19 cellular contexts compared by ENCODE assay signal in genomic region chr19:8310342-8311055, GRCh38. TPM values are rescaled to one million over a fixed set of nuclear protein-coding genes. Genes with fewer than 3 reads are reported as not detected.
DNase-seq lines count a peak whose midpoint lies in the region; ATAC-seq, FAIRE-seq and TF ChIP-seq lines count a peak whose summit lies in the region.
"Had no signal": no experiment of that assay in that cellular context is flagged by ENCODE, and none has a peak within 500 bp of the region (broad histone marks: within the 10 kb centered on the region; RNA-seq: fewer than 3 reads in every experiment).

No MANE protein-coding gene starts in this region.

- H3K36me3 ChIP-seq in right lobe of liver (peaks cover 0 to 26% (median 10%) of the 10 kb centered on the region in 4 donors), HepG2 (replicated peaks in 1 of 2; ENCODE audit: control insufficient read depth in 1 of 2, insufficient read depth in 2 of 2, low read length in 2 of 2) (peaks cover 11 to 26% of the 10 kb centered on the region in 2 experiments; a peak in 4 of 5 replicates), left lung (peaks cover 0 to 62% of the 10 kb centered on the region in 2 donors)
- peaks cover 20% of the 10 kb centered on the region for H3K36me3 ChIP-seq in CD8-positive, alpha-beta T cell (ENCODE audit: insufficient read depth, low read length)

- H3K27ac ChIP-seq in right lobe of liver (no peak overlapping the region), HepG2 (ENCODE audit: extremely low read length, insufficient read depth, low read length) (no peak overlapping the region), left lung (peak overlapping the region in 1 of 2 donors; percentile 45)
- H3K27ac ChIP-seq in CD8-positive, alpha-beta T cell (ENCODE audit: low read depth, low read length): no peak overlapping the region

- peaks cover 40% of the 10 kb centered on the region for H3K36me3 Mint-ChIP-seq in CD8-positive, alpha-beta T cell

- H3K4me3 ChIP-seq in right lobe of liver (no peak overlapping the region), HepG2 (replicated peaks in 1 of 3; ENCODE audit: insufficient read depth in 1 of 3, low read depth in 2 of 3, low read length in 3 of 3) (no peak overlapping the region), left lung (no peak overlapping the region)
- H3K4me3 ChIP-seq in CD8-positive, alpha-beta T cell (ENCODE audit: low read depth, low read length): no peak overlapping the region
- H3K4me3 ChIP-seq: MG63, skin epidermis had no signal

- H3K9ac ChIP-seq in HepG2 (ENCODE audit: insufficient read depth, low read depth, low read length): no peak overlapping the region

- POLR2A ChIA-PET in HepG2 (lab: Yijun Ruan, JAX): interaction anchor here (1.5 kb wide), 1 partner anchor 10 kb away, joined by 8 read pairs; the partner anchor contains the start of genes NDUFA7 and RPS28
- POLR2A ChIA-PET in CD8-positive, alpha-beta T cell (lab: Charles Lee): interaction anchor here (1.4 kb wide), 1 partner anchor 10 kb away, joined by 3 read pairs; no protein-coding TSS in a partner anchor

- DNase-seq in right lobe of liver: peak in 2 of 3 donors; percentile 15 to 33
- DNase-seq in HepG2 (ENCODE audit: low spot score): no peak
- peak; percentile 18 to 24 for DNase-seq in left lung
- no peak for DNase-seq in GM19238 (ENCODE audit: insufficient read length, low spot score)
- no peak for DNase-seq in CD8-positive, alpha-beta T cell
- DNase-seq: central memory CD4-positive, alpha-beta T cell; foreskin melanocyte; MG63; NCI-H2081; NCI-H526 treated with DMSO at 0.1 percent for 48 hours; stimulated activated naive CD8-positive, alpha-beta T cell treated with anti-CD3 and anti-CD28 coated beads, Interleukin-15, amount 100 ng/mL, for 72 hours had no signal

- no peak for TF ChIP-seq EP300 in HepG2 (IDR thresholded peaks at IDR 0.05; ENCODE audit: low read depth in 2 of 2, low read length in 2 of 2)
- TF ChIP-seq EP300 in HepG2 (CRISPR knock-in tag; IDR thresholded peaks at IDR 0.05; ENCODE audit: borderline replicate concordance): no peak

- no peak overlapping the region for H3K4me3 Mint-ChIP-seq in CD8-positive, alpha-beta T cell
- H3K4me3 Mint-ChIP-seq: activated naive CD8-positive, alpha-beta T cell treated with anti-CD3 and anti-CD28 coated beads, Interleukin-2, amount 50 U/mL, for 24 hours; memory B cell; stimulated activated naive CD8-positive, alpha-beta T cell treated with anti-CD3 and anti-CD28 coated beads, Interleukin-15, amount 100 ng/mL, for 72 hours had no signal

- in situ Hi-C loops in HepG2 (cut with HindIII; ENCODE audit: extremely low pct_ligation_motif_present, low pct_unique_long_range_greater_than_20kb): no loop called here

- no peaks in the 10 kb centered on the region for H3K9me3 Mint-ChIP-seq in CD8-positive, alpha-beta T cell
- H3K9me3 Mint-ChIP-seq: activated naive CD8-positive, alpha-beta T cell treated with anti-CD3 and anti-CD28 coated beads, Interleukin-2, amount 50 U/mL, for 24 hours; memory B cell; stimulated activated naive CD8-positive, alpha-beta T cell treated with anti-CD3 and anti-CD28 coated beads, Interleukin-15, amount 100 ng/mL, for 72 hours had no signal

- CTCF ChIA-PET in HepG2 (lab: Yijun Ruan, JAX; ENCODE audit: low intra/inter-chr PET ratio, low total read pairs): no interaction called here
- CTCF ChIA-PET in CD8-positive, alpha-beta T cell (lab: Charles Lee): interaction anchor here (2.4 kb wide), 1 partner anchor 42 kb away, joined by 11 read pairs; no protein-coding TSS in a partner anchor

- TF ChIP-seq CTCF in right lobe of liver (IDR thresholded peaks at IDR 0.05) (no peak), HepG2 (CRISPR knock-in tag; IDR thresholded peaks at IDR 0.05) (no peak), left lung (IDR thresholded peaks at IDR 0.05) (no peak)
- TF ChIP-seq CTCF in CD8-positive, alpha-beta T cell (IDR thresholded peaks at IDR 0.05): no peak

- intact Hi-C loops in right lobe of liver (cut with DNase I) (no loop called here), HepG2 (cut with micrococcal nuclease; ENCODE audit: unreplicated experiment) (no loop called here), left lung (cut with DNase I) (no loop called here)
- intact Hi-C loops in CD8-positive, alpha-beta T cell (cut with DNase I, micrococcal nuclease): no loop called here

- H3K27me3 ChIP-seq in right lobe of liver (no peaks in the 10 kb centered on the region), HepG2 (ENCODE audit: control insufficient read depth in 1 of 2, insufficient read depth in 2 of 2, low read length in 2 of 2) (no peaks in the 10 kb centered on the region), left lung (peaks cover 0 to 5% of the 10 kb centered on the region in 2 donors)
- no peaks in the 10 kb centered on the region for H3K27me3 ChIP-seq in CD8-positive, alpha-beta T cell (ENCODE audit: insufficient read depth, low read length)
- H3K27me3 ChIP-seq: MG63 had no signal

- no peaks in the 10 kb centered on the region for H4K20me1 ChIP-seq in HepG2 (ENCODE audit: insufficient read depth, low read length)

- no peak overlapping the region for H3K27ac Mint-ChIP-seq in CD8-positive, alpha-beta T cell
- H3K27ac Mint-ChIP-seq: activated naive CD8-positive, alpha-beta T cell treated with anti-CD3 and anti-CD28 coated beads, Interleukin-2, amount 50 U/mL, for 24 hours; memory B cell had no signal

- TF ChIP-seq RAD21 in HepG2 (CRISPR knock-in tag; IDR thresholded peaks at IDR 0.05): no peak

- FAIRE-seq in HepG2 (lab: Jason Lieb, UNC): no peak
- FAIRE-seq: endometrium, GM18507 had no signal

- H3K27me3 Mint-ChIP-seq in CD8-positive, alpha-beta T cell (ENCODE audit: low read depth): no peaks in the 10 kb centered on the region
- H3K27me3 Mint-ChIP-seq: activated naive CD8-positive, alpha-beta T cell treated with anti-CD3 and anti-CD28 coated beads, Interleukin-2, amount 50 U/mL, for 24 hours; memory B cell; stimulated activated naive CD8-positive, alpha-beta T cell treated with anti-CD3 and anti-CD28 coated beads, Interleukin-15, amount 100 ng/mL, for 72 hours had no signal

- no peak overlapping the region for H3K4me2 ChIP-seq in HepG2 (ENCODE audit: low read depth, low read length)

- H3K4me1 Mint-ChIP-seq in CD8-positive, alpha-beta T cell (ENCODE audit: low read depth): peaks cover 31% of the 10 kb centered on the region

- H3K9me3 ChIP-seq in right lobe of liver: no peaks in the 10 kb centered on the region
- no peaks in the 10 kb centered on the region for H3K9me3 ChIP-seq in HepG2 (ENCODE audit: low read length)
- H3K9me3 ChIP-seq in left lung: no peaks in the 10 kb centered on the region
- no peaks in the 10 kb centered on the region for H3K9me3 ChIP-seq in CD8-positive, alpha-beta T cell (ENCODE audit: low read length)
- H3K9me3 ChIP-seq: MG63 had no signal

- H3K79me2 ChIP-seq in HepG2 (ENCODE audit: insufficient read depth, low read length): peaks cover 17% of the 10 kb centered on the region

- H3K4me1 ChIP-seq in right lobe of liver (peaks cover 0 to 30% (median 12%) of the 10 kb centered on the region in 4 donors), HepG2 (ENCODE audit: insufficient read depth, low read length) (peaks cover 34% of the 10 kb centered on the region), left lung (peaks cover 13 to 61% of the 10 kb centered on the region in 2 donors)
- peaks cover 29% of the 10 kb centered on the region for H3K4me1 ChIP-seq in CD8-positive, alpha-beta T cell (ENCODE audit: insufficient read depth, low read length)

- H2AFZ ChIP-seq in HepG2 (ENCODE audit: low read length): no peak overlapping the region

- BruUV-seq in HepG2 (replicated peaks; lab: Mats Ljungman, UMichigan): no TSS peak

- WGBS in right lobe of liver (ENCODE audit: insufficient coverage, low coverage, low lambda C conversion rate, missing lambda C conversion rate): 86% methylated on average over 4 of the region's 17 CpGs
- WGBS in HepG2 (ENCODE audit: low lambda C conversion rate): over 99% methylated on average over 17 of the region's 17 CpGs

- TF ChIP-seq POLR2A in right lobe of liver (IDR thresholded peaks at IDR 0.05) (no peak), HepG2 (IDR thresholded peaks at IDR 0.05; ENCODE audit: insufficient read depth in 1 of 2, low read depth in 2 of 2, low read length in 2 of 2) (no peak)

- ATAC-seq in right lobe of liver: no peak
- ATAC-seq in HepG2: no peak
- no peak for ATAC-seq in left lung
- no peak for ATAC-seq in CD8-positive, alpha-beta T cell
- no peak for ATAC-seq in GM18909 (IDR thresholded peaks at IDR 0.05; ENCODE audit: poor library complexity, unreplicated experiment)
- ATAC-seq: activated naive CD8-positive, alpha-beta T cell treated with anti-CD3 and anti-CD28 coated beads, Interleukin-2, amount 50 U/mL, for 24 hours; Panc1; stimulated activated naive CD8-positive, alpha-beta T cell treated with anti-CD3 and anti-CD28 coated beads, Interleukin-15, amount 100 ng/mL, for 72 hours had no signal

RNA-seq across cellular contexts. Expression of gene CD320, which starts 2.3 kb away (rescaled TPM):
- total RNA-seq in right lobe of liver (10 to 100 TPM in 5 of 6 experiments, 1 to 10 TPM in 1; 8.8 to 43.2 (median 11.5) TPM), HepG2 (2016; rRNA removed; fragmentation: Illumina TruSeq; extraction: Trizol) (44.4 and 99.9 TPM in 2 replicates), left lung (10 to 100 TPM; 44.1 to 58.3 TPM)
- 33.7 and 41.4 TPM in 2 replicates for total RNA-seq in HepG2 (2016; cell fraction: cytosol; rRNA removed; fragmentation: Illumina TruSeq; extraction: Trizol; ENCODE audit: low read depth)
- 38.7 and 105 TPM in 2 replicates for total RNA-seq in HepG2 (2016; cell fraction: insoluble cytoplasmic fraction; rRNA removed; fragmentation: Illumina TruSeq; extraction: Trizol)
- 46.2 and 54.2 TPM in 2 replicates for total RNA-seq in HepG2 (2016; cell fraction: membrane; rRNA removed; fragmentation: Illumina TruSeq; extraction: Trizol)
- 71.9 and 97.9 TPM in 2 replicates for total RNA-seq in HepG2 (2016; cell fraction: nucleus; rRNA removed; fragmentation: Illumina TruSeq; extraction: Trizol)
- 79.9 and 83.1 TPM in 2 replicates for polyA plus RNA-seq in HepG2 (2011; rRNA removed)
- 83.1 and 180 TPM in 2 replicates for polyA plus RNA-seq in HepG2 (2011; cell fraction: cytosol; rRNA removed)
- 74.5 and 85.3 TPM in 2 replicates for polyA plus RNA-seq in HepG2 (2011; cell fraction: nucleus; rRNA removed)
- polyA plus RNA-seq in HepG2 (2012): 39.6 and 41.4 TPM in 2 replicates
- 44.2 and 49.5 TPM in 2 replicates for polyA plus RNA-seq in HepG2 (2016; cell fraction: cytosol; fragmentation: Illumina TruSeq; extraction: Trizol; ENCODE audit: low read depth)
- 44.8 and 52.3 TPM in 2 replicates for polyA plus RNA-seq in HepG2 (2016; cell fraction: insoluble cytoplasmic fraction; fragmentation: Illumina TruSeq; extraction: Trizol; ENCODE audit: low read depth)
- 41.2 and 46.0 TPM in 2 replicates for polyA plus RNA-seq in HepG2 (2016; cell fraction: membrane; fragmentation: Illumina TruSeq; extraction: Trizol; ENCODE audit: low read depth)
- polyA plus RNA-seq in HepG2 (2016; cell fraction: nucleus; fragmentation: Illumina TruSeq; extraction: Trizol; ENCODE audit: insufficient read depth, low read depth): 165 and 175 TPM in 2 replicates
- 58.2 and 70.2 TPM in 2 replicates for polyA minus RNA-seq in HepG2 (2011; rRNA and poly(A)+ RNA removed; ENCODE audit: low replicate concordance)
- 23.7 and 37.5 TPM in 2 replicates for polyA minus RNA-seq in HepG2 (2011; cell fraction: cytosol; rRNA and poly(A)+ RNA removed)
- polyA minus RNA-seq in HepG2 (2011; cell fraction: nucleus; rRNA and poly(A)+ RNA removed): 8.4 and 8.7 TPM in 2 replicates
- total RNA-seq in CD8-positive, alpha-beta T cell: 10 to 100 TPM; 15.7 to 19.1 TPM

RNA-seq across cellular contexts. Expression of gene NDUFA7, which starts 10.7 kb away (rescaled TPM):
- total RNA-seq in right lobe of liver: 10 to 100 TPM; 20.8 to 60.5 (median 25.9) TPM
- 57.2 and 64.5 TPM in 2 replicates for total RNA-seq in HepG2 (2016; rRNA removed; fragmentation: Illumina TruSeq; extraction: Trizol)
- total RNA-seq in HepG2 (2016; cell fraction: cytosol; rRNA removed; fragmentation: Illumina TruSeq; extraction: Trizol; ENCODE audit: low read depth): 20.0 and 25.8 TPM in 2 replicates
- total RNA-seq in HepG2 (2016; cell fraction: insoluble cytoplasmic fraction; rRNA removed; fragmentation: Illumina TruSeq; extraction: Trizol): 65.5 and 75.0 TPM in 2 replicates
- 24.2 and 27.6 TPM in 2 replicates for total RNA-seq in HepG2 (2016; cell fraction: membrane; rRNA removed; fragmentation: Illumina TruSeq; extraction: Trizol)
- 26.5 and 38.1 TPM in 2 replicates for total RNA-seq in HepG2 (2016; cell fraction: nucleus; rRNA removed; fragmentation: Illumina TruSeq; extraction: Trizol)
- polyA plus RNA-seq in HepG2 (2011; rRNA removed): 71.5 and 75.3 TPM in 2 replicates
- 56.6 and 79.4 TPM in 2 replicates for polyA plus RNA-seq in HepG2 (2011; cell fraction: cytosol; rRNA removed)
- 36.6 and 51.3 TPM in 2 replicates for polyA plus RNA-seq in HepG2 (2011; cell fraction: nucleus; rRNA removed)
- polyA plus RNA-seq in HepG2 (2012): 50.0 and 50.9 TPM in 2 replicates
- 29.4 and 33.3 TPM in 2 replicates for polyA plus RNA-seq in HepG2 (2016; cell fraction: cytosol; fragmentation: Illumina TruSeq; extraction: Trizol; ENCODE audit: low read depth)
- polyA plus RNA-seq in HepG2 (2016; cell fraction: insoluble cytoplasmic fraction; fragmentation: Illumina TruSeq; extraction: Trizol; ENCODE audit: low read depth): 101 and 102 TPM in 2 replicates
- 32.9 and 35.8 TPM in 2 replicates for polyA plus RNA-seq in HepG2 (2016; cell fraction: membrane; fragmentation: Illumina TruSeq; extraction: Trizol; ENCODE audit: low read depth)
- polyA plus RNA-seq in HepG2 (2016; cell fraction: nucleus; fragmentation: Illumina TruSeq; extraction: Trizol; ENCODE audit: insufficient read depth, low read depth): 67.5 and 70.8 TPM in 2 replicates
- 160 and 193 TPM in 2 replicates for polyA minus RNA-seq in HepG2 (2011; rRNA and poly(A)+ RNA removed; ENCODE audit: low replicate concordance)
- 44.6 and 56.9 TPM in 2 replicates for polyA minus RNA-seq in HepG2 (2011; cell fraction: cytosol; rRNA and poly(A)+ RNA removed)
- polyA minus RNA-seq in HepG2 (2011; cell fraction: nucleus; rRNA and poly(A)+ RNA removed): 21.2 and 22.9 TPM in 2 replicates
- total RNA-seq in left lung: 10 to 100 TPM; 38.7 to 40.8 TPM
- total RNA-seq in CD8-positive, alpha-beta T cell: 10 to 100 TPM; 19.8 to 28.9 TPM

RNA-seq across cellular contexts. Expression of gene RPS28, which starts 10.8 kb away (rescaled TPM):
- 100 to 1,000 TPM; 147 to 669 (median 564) TPM for total RNA-seq in right lobe of liver
- total RNA-seq in HepG2 (2016; rRNA removed; fragmentation: Illumina TruSeq; extraction: Trizol): 281 and 319 TPM in 2 replicates
- total RNA-seq in HepG2 (2016; cell fraction: cytosol; rRNA removed; fragmentation: Illumina TruSeq; extraction: Trizol; ENCODE audit: low read depth): 424 and 447 TPM in 2 replicates
- 291 and 334 TPM in 2 replicates for total RNA-seq in HepG2 (2016; cell fraction: insoluble cytoplasmic fraction; rRNA removed; fragmentation: Illumina TruSeq; extraction: Trizol)
- 667 and 807 TPM in 2 replicates for total RNA-seq in HepG2 (2016; cell fraction: membrane; rRNA removed; fragmentation: Illumina TruSeq; extraction: Trizol)
- 139 and 147 TPM in 2 replicates for total RNA-seq in HepG2 (2016; cell fraction: nucleus; rRNA removed; fragmentation: Illumina TruSeq; extraction: Trizol)
- 521 and 545 TPM in 2 replicates for polyA plus RNA-seq in HepG2 (2011; rRNA removed)
- polyA plus RNA-seq in HepG2 (2011; cell fraction: cytosol; rRNA removed): 604 and 791 TPM in 2 replicates
- polyA plus RNA-seq in HepG2 (2011; cell fraction: nucleus; rRNA removed): 232 and 285 TPM in 2 replicates
- 1,428 and 2,679 TPM in 2 replicates for polyA plus RNA-seq in HepG2 (2012)
- polyA plus RNA-seq in HepG2 (2016; cell fraction: cytosol; fragmentation: Illumina TruSeq; extraction: Trizol; ENCODE audit: low read depth): 858 and 886 TPM in 2 replicates
- 429 and 441 TPM in 2 replicates for polyA plus RNA-seq in HepG2 (2016; cell fraction: insoluble cytoplasmic fraction; fragmentation: Illumina TruSeq; extraction: Trizol; ENCODE audit: low read depth)
- polyA plus RNA-seq in HepG2 (2016; cell fraction: membrane; fragmentation: Illumina TruSeq; extraction: Trizol; ENCODE audit: low read depth): 1,075 and 1,148 TPM in 2 replicates
- polyA plus RNA-seq in HepG2 (2016; cell fraction: nucleus; fragmentation: Illumina TruSeq; extraction: Trizol; ENCODE audit: insufficient read depth, low read depth): 346 and 368 TPM in 2 replicates
- polyA minus RNA-seq in HepG2 (2011; rRNA and poly(A)+ RNA removed; ENCODE audit: low replicate concordance): 312 and 362 TPM in 2 replicates
- polyA minus RNA-seq in HepG2 (2011; cell fraction: cytosol; rRNA and poly(A)+ RNA removed): 181 and 188 TPM in 2 replicates
- polyA minus RNA-seq in HepG2 (2011; cell fraction: nucleus; rRNA and poly(A)+ RNA removed): 59.9 and 62.0 TPM in 2 replicates
- 1,000 to 10,000 TPM; 1,595 to 1,630 TPM for total RNA-seq in left lung
- total RNA-seq in CD8-positive, alpha-beta T cell: 1,000 to 10,000 TPM; 3,224 to 3,257 TPM

RNA-seq across cellular contexts. Expression of gene KANK3, which starts 32.6 kb away (rescaled TPM):
- total RNA-seq in right lobe of liver: 1 to 10 TPM; 2.9 to 6.0 (median 4.2) TPM
- 0.15 and 0.18 TPM in 2 replicates for total RNA-seq in HepG2 (2016; rRNA removed; fragmentation: Illumina TruSeq; extraction: Trizol)
- total RNA-seq in HepG2 (2016; cell fraction: cytosol; rRNA removed; fragmentation: Illumina TruSeq; extraction: Trizol; ENCODE audit: low read depth): not detected in 2 replicates
- 0.06 and 0.35 TPM in 2 replicates for total RNA-seq in HepG2 (2016; cell fraction: insoluble cytoplasmic fraction; rRNA removed; fragmentation: Illumina TruSeq; extraction: Trizol)
- total RNA-seq in HepG2 (2016; cell fraction: membrane; rRNA removed; fragmentation: Illumina TruSeq; extraction: Trizol): 0.07 and 0.28 TPM in 2 replicates
- 0.12 and 0.22 TPM in 2 replicates for total RNA-seq in HepG2 (2016; cell fraction: nucleus; rRNA removed; fragmentation: Illumina TruSeq; extraction: Trizol)
- 0.20 and 0.73 TPM in 2 replicates for polyA plus RNA-seq in HepG2 (2011; rRNA removed)
- 0.32 and 0.46 TPM in 2 replicates for polyA plus RNA-seq in HepG2 (2011; cell fraction: cytosol; rRNA removed)
- polyA plus RNA-seq in HepG2 (2011; cell fraction: nucleus; rRNA removed): 1.5 and 1.8 TPM in 2 replicates
- polyA plus RNA-seq in HepG2 (2012): 0.27 and 0.32 TPM in 2 replicates
- polyA plus RNA-seq in HepG2 (2016; cell fraction: cytosol; fragmentation: Illumina TruSeq; extraction: Trizol; ENCODE audit: low read depth): not detected in 2 replicates
- polyA plus RNA-seq in HepG2 (2016; cell fraction: insoluble cytoplasmic fraction; fragmentation: Illumina TruSeq; extraction: Trizol; ENCODE audit: low read depth): 0.22 TPM in 1 of 2 replicates, not detected in the other
- polyA plus RNA-seq in HepG2 (2016; cell fraction: membrane; fragmentation: Illumina TruSeq; extraction: Trizol; ENCODE audit: low read depth): 0.12 TPM in 1 of 2 replicates, not detected in the other
- 0.45 and 0.62 TPM in 2 replicates for polyA plus RNA-seq in HepG2 (2016; cell fraction: nucleus; fragmentation: Illumina TruSeq; extraction: Trizol; ENCODE audit: insufficient read depth, low read depth)
- polyA minus RNA-seq in HepG2 (2011; rRNA and poly(A)+ RNA removed; ENCODE audit: low replicate concordance): 0.32 TPM in 1 of 2 replicates, not detected in the other
- polyA minus RNA-seq in HepG2 (2011; cell fraction: cytosol; rRNA and poly(A)+ RNA removed): not detected in 2 replicates
- polyA minus RNA-seq in HepG2 (2011; cell fraction: nucleus; rRNA and poly(A)+ RNA removed): 0.77 and 1.5 TPM in 2 replicates
- total RNA-seq in left lung: 10 to 100 TPM; 14.4 to 29.0 TPM
- total RNA-seq in CD8-positive, alpha-beta T cell: 1 to 10 TPM in 1 of 2 experiments, under 1 TPM in 1; 0.78 to 1.4 TPM
- total RNA-seq: HT1080 had no signal

RNA-seq across cellular contexts. Expression of gene ANGPTL4, which starts 53.5 kb away (rescaled TPM):
- 100 to 1,000 TPM in 3 of 6 experiments, 10 to 100 TPM in 2, 1 to 10 TPM in 1; 2.3 to 204 (median 125) TPM for total RNA-seq in right lobe of liver
- total RNA-seq in HepG2 (2016; rRNA removed; fragmentation: Illumina TruSeq; extraction: Trizol): 0.20 and 0.80 TPM in 2 replicates
- total RNA-seq in HepG2 (2016; cell fraction: cytosol; rRNA removed; fragmentation: Illumina TruSeq; extraction: Trizol; ENCODE audit: low read depth): 0.10 and 0.35 TPM in 2 replicates
- total RNA-seq in HepG2 (2016; cell fraction: insoluble cytoplasmic fraction; rRNA removed; fragmentation: Illumina TruSeq; extraction: Trizol): 0.27 and 0.80 TPM in 2 replicates
- total RNA-seq in HepG2 (2016; cell fraction: membrane; rRNA removed; fragmentation: Illumina TruSeq; extraction: Trizol): 0.48 and 0.71 TPM in 2 replicates
- 0.78 and 1.6 TPM in 2 replicates for total RNA-seq in HepG2 (2016; cell fraction: nucleus; rRNA removed; fragmentation: Illumina TruSeq; extraction: Trizol)
- polyA plus RNA-seq in HepG2 (2011; rRNA removed): 21.7 and 39.9 TPM in 2 replicates
- polyA plus RNA-seq in HepG2 (2011; cell fraction: cytosol; rRNA removed): 24.1 and 25.1 TPM in 2 replicates
- 62.7 and 74.1 TPM in 2 replicates for polyA plus RNA-seq in HepG2 (2011; cell fraction: nucleus; rRNA removed)
- 15.1 and 16.8 TPM in 2 replicates for polyA plus RNA-seq in HepG2 (2012)
- 0.22 and 0.23 TPM in 2 replicates for polyA plus RNA-seq in HepG2 (2016; cell fraction: cytosol; fragmentation: Illumina TruSeq; extraction: Trizol; ENCODE audit: low read depth)
- 0.29 and 0.58 TPM in 2 replicates for polyA plus RNA-seq in HepG2 (2016; cell fraction: insoluble cytoplasmic fraction; fragmentation: Illumina TruSeq; extraction: Trizol; ENCODE audit: low read depth)
- 0.19 TPM in 2 replicates for polyA plus RNA-seq in HepG2 (2016; cell fraction: membrane; fragmentation: Illumina TruSeq; extraction: Trizol; ENCODE audit: low read depth)
- polyA plus RNA-seq in HepG2 (2016; cell fraction: nucleus; fragmentation: Illumina TruSeq; extraction: Trizol; ENCODE audit: insufficient read depth, low read depth): 2.5 and 3.1 TPM in 2 replicates
- 0.14 and 19.3 TPM in 2 replicates for polyA minus RNA-seq in HepG2 (2011; rRNA and poly(A)+ RNA removed; ENCODE audit: low replicate concordance)
- polyA minus RNA-seq in HepG2 (2011; cell fraction: cytosol; rRNA and poly(A)+ RNA removed): 14.2 and 17.5 TPM in 2 replicates
- 14.4 and 18.8 TPM in 2 replicates for polyA minus RNA-seq in HepG2 (2011; cell fraction: nucleus; rRNA and poly(A)+ RNA removed)
- 10 to 100 TPM in 1 of 2 donors, 1 to 10 TPM in 1; 2.5 to 24.8 TPM for total RNA-seq in left lung
- total RNA-seq in CD8-positive, alpha-beta T cell: not detected
- total RNA-seq: HT1080 had no signal

Comparison
In these comparisons a context has a peak if more than half of its experiments do, and no peak if none do; other contexts are left out.
1. DNase-seq: peak in right lobe of liver (2 of 3) and left lung (2 of 2); none in HepG2 (single experiment), GM19238 (single experiment) and CD8-positive, alpha-beta T cell (0 of 7).